ENCODE assay signal across 21 cellular contexts in genomic region chr14:105905456-105905855, GRCh38.
"Had no signal": no experiment of that assay in that cellular context is flagged by ENCODE, and none has a peak within 500 bp of the region (broad histone marks: within the 10 kb centered on the region; RNA-seq: fewer than 3 reads in every experiment).

No MANE protein-coding gene starts in this region.

- H3K36me3 ChIP-seq: esophagus muscularis mucosa, gastrocnemius medialis, ovary, right atrium auricular region, sigmoid colon had no signal

- DNase-seq: dorsolateral prefrontal cortex; effector CD8-positive, alpha-beta T cell; gastrocnemius medialis; glutamatergic neuron; islet precursor cell; mammary epithelial cell; mucosa of descending colon; natural killer cell; ovary; sigmoid colon; stimulated activated CD4-positive, alpha-beta T cell treated with anti-CD3 and anti-CD28 coated beads, Interleukin-2, amount 100 ng/mL, for 24 hours; stimulated activated CD4-positive, alpha-beta T cell treated with anti-CD3 and anti-CD28 coated beads, Interleukin-4, amount 100 ng/mL, for 4 hours; stimulated activated naive CD4-positive, alpha-beta T cell treated with Interleukin-2 at 50 U/mL for 16 hours had no signal

- H3K27ac ChIP-seq: coronary artery, dorsolateral prefrontal cortex, epithelial cell of prostate, esophagus muscularis mucosa, gastrocnemius medialis, ovary, right atrium auricular region, sigmoid colon, skin epidermis had no signal

- H3K4me1 ChIP-seq: esophagus muscularis mucosa, gastrocnemius medialis, right atrium auricular region, sigmoid colon had no signal

- ATAC-seq: gastrocnemius medialis, left lobe of liver, mucosa of descending colon, natural killer cell had no signal

- H3K9me3 ChIP-seq: gastrocnemius medialis, mucosa of descending colon, ovary, right atrium auricular region, sigmoid colon had no signal

- FAIRE-seq: endometrium, urothelium cell line had no signal

- H3K27me3 ChIP-seq: gastrocnemius medialis, ovary, right atrium auricular region, sigmoid colon had no signal

- H3K4me3 ChIP-seq: coronary artery, dorsolateral prefrontal cortex, esophagus muscularis mucosa, gastrocnemius medialis, mucosa of descending colon, ovary, right atrium auricular region, sigmoid colon, skin epidermis had no signal
